8 cellular contexts compared by ENCODE assay signal in the genomic region with DNA sequence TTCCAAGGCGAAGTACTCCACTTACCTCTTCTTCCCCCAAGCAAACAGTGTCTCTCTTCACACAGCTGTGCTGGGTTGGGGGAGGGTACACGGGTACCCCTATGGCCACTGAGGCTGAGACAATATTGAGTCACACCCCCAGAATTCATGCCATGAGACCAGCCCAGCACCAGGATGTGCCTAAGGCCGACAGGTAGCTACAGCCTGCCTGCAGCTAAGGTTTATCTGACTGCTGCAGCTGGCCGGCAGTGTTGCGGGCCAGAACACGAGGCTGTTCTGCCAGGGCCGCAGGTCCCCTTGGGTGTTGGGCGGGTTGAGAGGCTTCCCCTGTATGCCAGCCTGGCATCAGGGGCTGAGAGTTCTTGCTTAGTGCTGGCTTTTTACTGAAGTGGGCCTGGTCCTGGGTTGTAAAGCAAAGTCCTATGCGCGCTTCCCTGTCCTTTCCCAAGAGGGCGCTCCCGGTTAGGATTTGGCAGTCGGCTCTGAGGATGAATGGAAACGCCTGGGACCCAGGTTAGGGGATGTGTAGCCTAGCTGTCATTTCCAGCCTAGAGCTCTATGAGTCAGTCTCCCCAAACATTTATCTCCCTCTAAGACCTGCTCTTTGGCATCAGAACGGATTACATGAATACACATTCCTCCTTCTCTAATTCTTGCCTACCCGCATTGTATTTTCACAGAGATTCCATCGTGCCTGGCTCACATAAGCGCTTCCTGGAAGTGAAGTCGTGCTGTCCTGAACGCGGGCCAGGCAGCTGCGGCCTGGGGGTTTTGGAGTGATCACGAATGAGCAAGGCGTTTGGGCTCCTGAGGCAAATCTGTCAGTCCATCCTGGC. TPM values are rescaled to one million over a fixed set of nuclear protein-coding genes. Genes with fewer than 3 reads are reported as not detected.
DNase-seq lines count a peak whose midpoint lies in the region; ATAC-seq and TF ChIP-seq lines count a peak whose summit lies in the region.

No MANE protein-coding gene starts in this region.

- peak; percentile 53 for TF ChIP-seq CTCF in glutamatergic neuron (IDR thresholded peaks at IDR 0.05; ENCODE audit: partially characterized antibody, unreplicated experiment)

- no peak overlapping the region for H3K4me3 Mint-ChIP-seq in activated naive CD8-positive, alpha-beta T cell treated with anti-CD3 and anti-CD28 coated beads for 36 hours
- peak overlapping the region; percentile 68 for H3K4me3 Mint-ChIP-seq in glutamatergic neuron (ENCODE audit: unreplicated experiment)

- ATAC-seq in HG03460 (IDR thresholded peaks at IDR 0.05; ENCODE audit: unreplicated experiment) = no peak

- H3K27me3 Mint-ChIP-seq in activated naive CD8-positive, alpha-beta T cell treated with anti-CD3 and anti-CD28 coated beads for 36 hours = no peaks in the 10 kb centered on the region
- H3K27me3 Mint-ChIP-seq in glutamatergic neuron (ENCODE audit: unreplicated experiment) = peaks cover 2% of the 10 kb centered on the region

- no peaks in the 10 kb centered on the region for H3K9me3 Mint-ChIP-seq in activated naive CD8-positive, alpha-beta T cell treated with anti-CD3 and anti-CD28 coated beads for 36 hours
- peaks cover 1% of the 10 kb centered on the region for H3K9me3 Mint-ChIP-seq in glutamatergic neuron (ENCODE audit: unreplicated experiment)

- H3K36me3 Mint-ChIP-seq in activated naive CD8-positive, alpha-beta T cell treated with anti-CD3 and anti-CD28 coated beads for 36 hours = no peaks in the 10 kb centered on the region
- no peaks in the 10 kb centered on the region for H3K36me3 Mint-ChIP-seq in glutamatergic neuron (ENCODE audit: unreplicated experiment)

- intact Hi-C loops in posterior vena cava (cut with DNase I) = no loop called here

- H3K4me1 Mint-ChIP-seq in activated naive CD8-positive, alpha-beta T cell treated with anti-CD3 and anti-CD28 coated beads for 36 hours = peaks cover 7% of the 10 kb centered on the region
- H3K4me1 Mint-ChIP-seq in glutamatergic neuron (ENCODE audit: low read depth, unreplicated experiment) = peaks cover 5% of the 10 kb centered on the region

- H3K27ac Mint-ChIP-seq in activated naive CD8-positive, alpha-beta T cell treated with anti-CD3 and anti-CD28 coated beads for 36 hours = no peak overlapping the region
- H3K27ac Mint-ChIP-seq in glutamatergic neuron (ENCODE audit: unreplicated experiment) = no peak overlapping the region

- DNase-seq in COR-L47 (lab: John Stamatoyannopoulos, UW) (peak; percentile 80), HT1080 (ENCODE audit: low read depth) (peak; percentile 91), OCI-M1 (lab: John Stamatoyannopoulos, UW) (peak; percentile 81), glutamatergic neuron (peak; percentile 88), posterior vena cava (ENCODE audit: low spot score) (peak; percentile 91), OCI-M2 (lab: John Stamatoyannopoulos, UW; ENCODE audit: unreplicated experiment) (no peak)
- DNase-seq in activated naive CD8-positive, alpha-beta T cell treated with anti-CD3 and anti-CD28 coated beads for 36 hours = peak; percentile 34

RNA-seq across cellular contexts. Expression of gene USP18, which starts 7.1 kb away (rescaled TPM):
- 2.3 and 3.9 TPM in 2 replicates for total RNA-seq in HT1080 (2014; rRNA removed; shearing (Covaris generic))
- polyA plus RNA-seq in HT1080 (2015; cell fraction: cytosol; rRNA removed) = 2.8 and 3.1 TPM in 2 replicates
- polyA plus RNA-seq in HT1080 (2015; cell fraction: nucleus; rRNA removed) = 1.6 and 2.2 TPM in 2 replicates
- total RNA-seq in activated naive CD8-positive, alpha-beta T cell treated with anti-CD3 and anti-CD28 coated beads for 36 hours = 10 to 100 TPM; 16.0 to 17.9 TPM
- total RNA-seq in glutamatergic neuron (ENCODE audit: unreplicated experiment) = 5.3 TPM
- total RNA-seq in posterior vena cava = 1 to 10 TPM; 5.9 to 8.1 TPM

RNA-seq across cellular contexts. Expression of gene TUBA8, which starts 46.5 kb away (rescaled TPM):
- total RNA-seq in HT1080 (2014; rRNA removed; shearing (Covaris generic)) = 0.06 and 0.17 TPM in 2 replicates
- 0.36 TPM in 1 of 2 replicates, not detected in the other for polyA plus RNA-seq in HT1080 (2015; cell fraction: cytosol; rRNA removed)
- polyA plus RNA-seq in HT1080 (2015; cell fraction: nucleus; rRNA removed) = 0.23 and 0.70 TPM in 2 replicates
- 1 to 10 TPM; 1.2 to 1.5 TPM for total RNA-seq in activated naive CD8-positive, alpha-beta T cell treated with anti-CD3 and anti-CD28 coated beads for 36 hours
- total RNA-seq in glutamatergic neuron (ENCODE audit: unreplicated experiment) (3.7 TPM), posterior vena cava (1 to 10 TPM; 2.3 to 2.8 TPM)
